ENCODE assay signal across 8 cellular contexts in genomic region chr2:109896212-109896611, GRCh38. TPM values are rescaled to one million over a fixed set of nuclear protein-coding genes. Genes with fewer than 3 reads are reported as not detected.
DNase-seq lines count a peak whose midpoint lies in the region; ATAC-seq, FAIRE-seq and TF ChIP-seq lines count a peak whose summit lies in the region.
"Not testable (repeated sequence)": the region's sequence is repeated elsewhere in the genome, so short reads cannot be mapped to it uniquely, and the experiment has no call there.

No MANE protein-coding gene starts in this region.

- in situ Hi-C loops in K562 (cut with MboI), result not testable (repeated sequence)

- not testable (repeated sequence) for H3K36me3 Mint-ChIP-seq in stimulated activated effector memory CD8-positive, alpha-beta T cell treated with anti-CD3 and anti-CD28 coated beads, Interleukin-12 subunit alpha, Interleukin-12 subunit beta, amount 100 ng/mL, for 72 hours

- not testable (repeated sequence) for H4K20me1 ChIP-seq in PC-3 (ENCODE audit: low read length); K562 (replicated peaks; ENCODE audit: control insufficient read depth, insufficient read depth, low read length)

- not testable (repeated sequence) for FAIRE-seq in K562 (lab: Jason Lieb, UNC)

- not testable (repeated sequence) for H3K79me2 ChIP-seq in PC-3 (ENCODE audit: low read length); K562 (ENCODE audit: control insufficient read depth, insufficient read depth, low read length)

- not testable (repeated sequence) for H3K27ac Mint-ChIP-seq in stimulated activated effector memory CD8-positive, alpha-beta T cell treated with anti-CD3 and anti-CD28 coated beads, Interleukin-12 subunit alpha, Interleukin-12 subunit beta, amount 100 ng/mL, for 72 hours

- H3K9ac ChIP-seq in PC-3 (ENCODE audit: low read length); K562 (ENCODE audit: insufficient read depth in 1 of 2, low read depth in 2 of 2, low read length in 2 of 2): not testable (repeated sequence)

- TF ChIP-seq POLR2A in K562 (conservative IDR thresholded peaks at IDR 0.05), result not testable (repeated sequence)

- H3K36me3 ChIP-seq in PC-3 (ENCODE audit: low read depth, low read length); K562 (ENCODE audit: control insufficient read depth, insufficient read depth, low read length): not testable (repeated sequence)

- H3K4me3 Mint-ChIP-seq in stimulated activated effector memory CD8-positive, alpha-beta T cell treated with anti-CD3 and anti-CD28 coated beads, Interleukin-12 subunit alpha, Interleukin-12 subunit beta, amount 100 ng/mL, for 72 hours, result not testable (repeated sequence)

- not testable (repeated sequence) for H3K9me1 ChIP-seq in K562 (ENCODE audit: control insufficient read depth, insufficient read depth, low read length)

- H3K27me3 ChIP-seq in PC-3 (ENCODE audit: low read length); K562 (ENCODE audit: control insufficient read depth in 2 of 2, insufficient read depth in 2 of 2, low read length in 2 of 2): not testable (repeated sequence)

- not testable (repeated sequence) for TF ChIP-seq EP300 in K562 (IDR thresholded peaks at IDR 0.05; ENCODE audit: low read length)

- not testable (repeated sequence) for H3K4me1 Mint-ChIP-seq in stimulated activated effector memory CD8-positive, alpha-beta T cell treated with anti-CD3 and anti-CD28 coated beads, Interleukin-12 subunit alpha, Interleukin-12 subunit beta, amount 100 ng/mL, for 72 hours

- TF ChIP-seq CTCF in PC-3 (conservative IDR thresholded peaks at IDR 0.05; ENCODE audit: low read depth, low read length); K562 (IDR thresholded peaks at IDR 0.05 in 2 of 3, conservative IDR thresholded peaks at IDR 0.05 in 1 of 3; ENCODE audit: insufficient read depth in 2 of 3, low read depth in 1 of 3, low read length in 3 of 3): not testable (repeated sequence)

- not testable (repeated sequence) for TF ChIP-seq RAD21 in K562 (CRISPR knock-in tag; conservative IDR thresholded peaks at IDR 0.05 in 1 of 2, IDR thresholded peaks at IDR 0.05 in 1 of 2)

- H3F3A ChIP-seq in PC-3 (ENCODE audit: low read length, unreplicated experiment), result not testable (repeated sequence)

- CTCF ChIA-PET in PC-3 (lab: Charles Lee); K562 (lab: Yijun Ruan, JAX; ENCODE audit: low intra/inter-chr PET ratio): not testable (repeated sequence)

- not testable (repeated sequence) for H3K9me3 ChIP-seq in PC-3 (ENCODE audit: low read length); K562 (replicated peaks; ENCODE audit: control insufficient read depth, insufficient read depth, low read depth, low read length)

- H3K27ac ChIP-seq in PC-3 (ENCODE audit: low read length); K562 (ENCODE audit: extremely low read depth, low read depth, low read length): not testable (repeated sequence)

- not testable (repeated sequence) for DNase-seq in PC-3; K562 (ENCODE audit: extremely low read depth in 1 of 4, low spot score in 3 of 4); stimulated activated effector memory CD8-positive, alpha-beta T cell treated with anti-CD3 and anti-CD28 coated beads, Interleukin-12 subunit alpha, Interleukin-12 subunit beta, amount 100 ng/mL, for 72 hours (ENCODE audit: low spot score in 2 of 2)

- H3K9me2 ChIP-seq in PC-3 (replicated peaks; ENCODE audit: low read length), result not testable (repeated sequence)

- not testable (repeated sequence) for H3K4me2 ChIP-seq in PC-3 (ENCODE audit: low read length); K562 (ENCODE audit: insufficient read depth, low read length)

- intact Hi-C loops in PC-3 (cut with micrococcal nuclease); K562 (cut with micrococcal nuclease): not testable (repeated sequence)

- BruUV-seq in PC-3 (replicated peaks; lab: Mats Ljungman, UMichigan), result TSS peak; percentile 73
- BruUV-seq in K562 (replicated peaks; lab: Mats Ljungman, UMichigan), result not testable (repeated sequence)

- not testable (repeated sequence) for H2AFZ ChIP-seq in PC-3 (ENCODE audit: low read length); K562 (ENCODE audit: low read depth, low read length)

- ATAC-seq in GM18508 (IDR thresholded peaks at IDR 0.05; ENCODE audit: insufficient read depth, unreplicated experiment), result peak; percentile 93
- ATAC-seq in GM19372 (IDR thresholded peaks at IDR 0.05; ENCODE audit: low read depth, unreplicated experiment), result peak; percentile 94
- ATAC-seq in GM21619 (IDR thresholded peaks at IDR 0.05; ENCODE audit: unreplicated experiment), result peak; percentile 94
- ATAC-seq in HG02884 (IDR thresholded peaks at IDR 0.05; ENCODE audit: unreplicated experiment), result peak; percentile 98
- peak; percentile 97 for ATAC-seq in HG03175 (IDR thresholded peaks at IDR 0.05; ENCODE audit: unreplicated experiment)
- peak; percentile 94 for ATAC-seq in PC-3
- ATAC-seq in K562, result peak; percentile 74
- peak; percentile 99 for ATAC-seq in stimulated activated effector memory CD8-positive, alpha-beta T cell treated with anti-CD3 and anti-CD28 coated beads, Interleukin-12 subunit alpha, Interleukin-12 subunit beta, amount 100 ng/mL, for 72 hours

- POLR2A ChIA-PET in PC-3 (lab: Charles Lee; ENCODE audit: unreplicated experiment); K562 (lab: Yijun Ruan, JAX): not testable (repeated sequence)

- not testable (repeated sequence) for H3K4me1 ChIP-seq in PC-3 (ENCODE audit: insufficient read depth, low read length); K562 (replicated peaks in 1 of 2; ENCODE audit: control insufficient read depth in 2 of 2, insufficient read depth in 2 of 2, low read length in 2 of 2)

- H3K4me3 ChIP-seq in PC-3 (ENCODE audit: low read length); K562: not testable (repeated sequence)

- WGBS in K562 (ENCODE audit: insufficient coverage, low coverage, missing lambda C conversion rate), result no CpG with 5 or more reads among the region's 4 CpGs

- H3K9me3 Mint-ChIP-seq in stimulated activated effector memory CD8-positive, alpha-beta T cell treated with anti-CD3 and anti-CD28 coated beads, Interleukin-12 subunit alpha, Interleukin-12 subunit beta, amount 100 ng/mL, for 72 hours, result not testable (repeated sequence)

RNA-seq across cellular contexts. Expression of gene LIMS3, which starts 2.3 kb away (rescaled TPM):
- 0.26 TPM in 1 of 2 replicates, not detected in the other for total RNA-seq in PC-3 (2014; rRNA removed)
- 0.67 and 2.2 TPM in 2 replicates for total RNA-seq in K562 (2011; cell fraction: chromatin; rRNA removed; ENCODE audit: low replicate concordance)
- total RNA-seq in K562 (2011; cell fraction: nucleolus; rRNA removed), result 0.83 and 1.3 TPM in 2 replicates
- 1.9 and 3.6 TPM in 2 replicates for total RNA-seq in K562 (2011; cell fraction: nucleoplasm; rRNA removed)
- total RNA-seq in K562 (2014; rRNA removed), result 0.77 and 1.2 TPM in 2 replicates
- 2.1 and 2.9 TPM in 2 replicates for total RNA-seq in K562 (2014; rRNA removed; fragmentation: Illumina TruSeq; extraction: Trizol)
- 0.36 and 2.1 TPM in 2 replicates for total RNA-seq in K562 (2015; rRNA removed; fragmentation: Illumina TruSeq; extraction: Trizol)
- 0.74 and 1.8 TPM in 2 replicates for total RNA-seq in K562 (2021)
- polyA plus RNA-seq in K562 (2011; rRNA removed), result 1.5 and 4.5 TPM in 2 replicates
- 0.42 and 0.72 TPM in 2 replicates for polyA plus RNA-seq in K562 (2011; cell fraction: cytosol; rRNA removed)
- polyA plus RNA-seq in K562 (2011; cell fraction: nucleus; rRNA removed), result 0.14 and 0.37 TPM in 2 replicates
- 0.69 and 2.8 TPM in 2 replicates for polyA plus RNA-seq in K562 (2012)
- 1.2 and 1.5 TPM in 2 replicates for polyA plus RNA-seq in K562 (2014; fragmentation: Illumina TruSeq; extraction: Trizol)
- polyA plus RNA-seq in K562 (2014; fragmentation: Nextera tagmentation; extraction: Ambion mirVana), result 1 to 10 TPM; 1.5 to 1.9 TPM
- 0.73 and 1.9 TPM in 2 replicates for polyA plus RNA-seq in K562 (2014; rRNA removed)
- 1.2 and 2.1 TPM in 2 replicates for polyA minus RNA-seq in K562 (2011; rRNA and poly(A)+ RNA removed)
- 5.0 TPM in 1 of 2 replicates, not detected in the other for polyA minus RNA-seq in K562 (2011; cell fraction: cytosol; rRNA and poly(A)+ RNA removed)
- 0.67 and 0.89 TPM in 2 replicates for polyA minus RNA-seq in K562 (2011; cell fraction: nucleus; rRNA and poly(A)+ RNA removed)
